21 cellular contexts compared by ENCODE assay signal in the genomic region with DNA sequence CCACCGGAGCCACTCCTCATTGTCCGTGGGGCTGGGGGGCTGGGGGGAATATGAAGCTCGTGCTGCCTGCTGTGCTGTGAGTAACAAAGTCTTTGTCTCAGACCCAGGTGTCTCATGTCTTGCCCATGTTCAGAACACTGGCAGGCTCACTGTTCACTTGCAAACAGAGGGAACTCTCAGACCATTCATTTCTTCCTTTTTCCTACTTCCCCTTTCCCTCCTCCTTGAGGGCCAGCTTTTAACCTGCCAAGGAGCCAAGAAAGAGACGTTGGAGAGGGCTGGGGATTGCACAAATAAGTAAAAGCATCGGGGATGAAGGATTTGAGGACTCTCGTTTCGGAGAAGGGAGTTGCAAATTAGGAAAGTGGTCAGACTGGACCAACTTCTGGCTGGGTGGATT. TPM values are rescaled to one million over a fixed set of nuclear protein-coding genes. Genes with fewer than 3 reads are reported as not detected.
DNase-seq lines count a peak whose midpoint lies in the region; ATAC-seq, FAIRE-seq and TF ChIP-seq lines count a peak whose summit lies in the region.
"Had no signal": no experiment of that assay in that cellular context is flagged by ENCODE, and none has a peak within 500 bp of the region (broad histone marks: within the 10 kb centered on the region; RNA-seq: fewer than 3 reads in every experiment).

No MANE protein-coding gene starts in this region.

- H3K36me3 ChIP-seq in BLaER1 = peaks cover 16% of the 10 kb centered on the region
- H3K36me3 ChIP-seq in bronchial epithelial cell (ENCODE audit: control insufficient read depth, insufficient read depth, low read length) = no peaks in the 10 kb centered on the region
- no peaks in the 10 kb centered on the region for H3K36me3 ChIP-seq in mesendoderm (ENCODE audit: control insufficient read depth, insufficient read depth, low read length)
- H3K36me3 ChIP-seq: MG63, Peyer's patch had no signal

- no peak overlapping the region for H3K23ac ChIP-seq in mesendoderm (ENCODE audit: low read length)

- H3K79me2 ChIP-seq in mesendoderm (ENCODE audit: control insufficient read depth, insufficient read depth, low read length) = no peaks in the 10 kb centered on the region

- H2AK5ac ChIP-seq in mesendoderm (ENCODE audit: low read length) = no peak overlapping the region

- H3K9me3 ChIP-seq in BLaER1 = no peaks in the 10 kb centered on the region
- H3K9me3 ChIP-seq: A549, MG63, Peyer's patch had no signal

- H3K4ac ChIP-seq in mesendoderm (ENCODE audit: low read depth, low read length) = no peak overlapping the region

- H3K9ac ChIP-seq in BLaER1 (no peak overlapping the region), mesendoderm (ENCODE audit: low read length) (no peak overlapping the region)
- H3K9ac ChIP-seq: KMS-11 had no signal

- TF ChIP-seq CTCF in bronchial epithelial cell (IDR thresholded peaks at IDR 0.05; ENCODE audit: insufficient read depth, low read length, severe bottlenecking) = no peak

- H2BK120ac ChIP-seq in mesendoderm (ENCODE audit: low read depth, low read length) = no peak overlapping the region

- peaks cover 30% of the 10 kb centered on the region for H4K20me1 ChIP-seq in BLaER1

- no CpG with 5 or more reads among the region's 7 CpGs for WGBS in mesendoderm (ENCODE audit: extremely low coverage, insufficient coverage, low lambda C conversion rate)

- H4K5ac ChIP-seq in mesendoderm (ENCODE audit: low read length) = no peak overlapping the region

- H3K18ac ChIP-seq in mesendoderm (ENCODE audit: low read length) = no peak overlapping the region

- DNase-seq in KBM-7 = peak; percentile 60
- DNase-seq in NOMO-1 treated with dmso at 0.1 percent for 144 hours (lab: John Stamatoyannopoulos, UW; ENCODE audit: unreplicated experiment) = peak; percentile 24
- no peak for DNase-seq in bronchial epithelial cell (ENCODE audit: low read depth)
- no peak for DNase-seq in SW 1271 (lab: John Stamatoyannopoulos, UW)
- DNase-seq in mesendoderm = no peak
- DNase-seq: Calu3; CD4-positive, alpha-beta T cell; DMS53; GOT3; MG63; NCI-H1417; NCI-H187 treated with DMSO at 0.1 percent for 48 hours; NCI-H446 treated with DMSO at 0.1 percent for 48 hours; NCI-H748 treated with DMSO at 0.1 percent for 48 hours; Peyer's patch; Right ventricle myocardium superior had no signal

- H4K8ac ChIP-seq in mesendoderm (ENCODE audit: low read depth, low read length) = no peak overlapping the region

- H3K56ac ChIP-seq in mesendoderm (ENCODE audit: low read length) = no peak overlapping the region

- no peak overlapping the region for H2BK15ac ChIP-seq in mesendoderm (replicated peaks; ENCODE audit: low read depth)

- no peak for ATAC-seq in HG03342 (IDR thresholded peaks at IDR 0.05; ENCODE audit: unreplicated experiment)
- no peak for ATAC-seq in GM19023 (IDR thresholded peaks at IDR 0.05; ENCODE audit: unreplicated experiment)
- ATAC-seq: A549 had no signal

- no peaks in the 10 kb centered on the region for H3K27me3 ChIP-seq in BLaER1
- H3K27me3 ChIP-seq in bronchial epithelial cell (ENCODE audit: control insufficient read depth, insufficient read depth, low read length) = no peaks in the 10 kb centered on the region
- no peaks in the 10 kb centered on the region for H3K27me3 ChIP-seq in mesendoderm (ENCODE audit: insufficient read depth, low read length, poor library complexity)
- H3K27me3 ChIP-seq: MG63, Peyer's patch had no signal

- peak; percentile 23 for FAIRE-seq in bronchial epithelial cell (lab: Jason Lieb, UNC)
- FAIRE-seq: A549 had no signal

- H3K4me3 ChIP-seq in BLaER1 (no peak overlapping the region), bronchial epithelial cell (ENCODE audit: low read depth, low read length) (no peak overlapping the region), mesendoderm (ENCODE audit: low read length) (no peak overlapping the region)
- H3K4me3 ChIP-seq: A549, MG63, Peyer's patch had no signal

- in situ Hi-C loops in KBM-7 (cut with MboI; ENCODE audit: low pct_unique_long_range_greater_than_20kb, low sequenced_read_pairs) = loop anchor here (10.0 kb wide), 1 partner anchor 69 kb away; the partner anchor contains the start of gene AHNAK2

- H3K4me1 ChIP-seq in BLaER1 (peaks cover 52% of the 10 kb centered on the region), mesendoderm (ENCODE audit: control insufficient read depth, low read depth, low read length) (no peaks in the 10 kb centered on the region)

- H3K27ac ChIP-seq in BLaER1 (no peak overlapping the region), mesendoderm (ENCODE audit: low read depth, low read length) (no peak overlapping the region)
- H3K27ac ChIP-seq: KMS-11, Peyer's patch had no signal

- H3K4me2 ChIP-seq in BLaER1 (0 out of 2 replicates have a peak overlapping the region, but pooled peaks have one; percentile 80), mesendoderm (ENCODE audit: low read length) (no peak overlapping the region)
- H3K4me2 ChIP-seq: A549, KMS-11 had no signal

- H2BK5ac ChIP-seq in mesendoderm (ENCODE audit: low read length) = no peak overlapping the region

- no peaks in the 10 kb centered on the region for H3K79me1 ChIP-seq in mesendoderm (ENCODE audit: low read length)

RNA-seq across cellular contexts. Expression of gene GPR132, which starts 21.6 kb away (rescaled TPM):
- total RNA-seq in bronchial epithelial cell = 0.13 TPM in 1 of 2 replicates, not detected in the other
- not detected for polyA plus RNA-seq in mesendoderm (2013, experiment 1 of 2)
- polyA plus RNA-seq in mesendoderm (2013, experiment 2 of 2) = not detected

RNA-seq across cellular contexts. Expression of gene CDCA4, which starts 22.8 kb away (rescaled TPM):
- 35.5 and 50.8 TPM in 2 replicates for total RNA-seq in bronchial epithelial cell
- polyA plus RNA-seq in mesendoderm (2013, experiment 1 of 2) = 41.6 TPM
- polyA plus RNA-seq in mesendoderm (2013, experiment 2 of 2) = 41.5 TPM

RNA-seq across cellular contexts. Expression of gene CLBA1, which starts 58.1 kb away (rescaled TPM):
- 8.4 and 14.1 TPM in 2 replicates for total RNA-seq in bronchial epithelial cell
- 1.2 TPM for polyA plus RNA-seq in mesendoderm (2013, experiment 1 of 2)
- 1.6 TPM for polyA plus RNA-seq in mesendoderm (2013, experiment 2 of 2)

Comparison
In these comparisons a context has a peak if more than half of its experiments do, and no peak if none do; other contexts are left out.
1. DNase-seq: peak in KBM-7 (single experiment) and NOMO-1 treated with dmso at 0.1 percent for 144 hours (single experiment); none in bronchial epithelial cell (single experiment), SW 1271 (0 of 2) and mesendoderm (single experiment).